ENCODE assay signal across 8 cellular contexts in the genomic region with DNA sequence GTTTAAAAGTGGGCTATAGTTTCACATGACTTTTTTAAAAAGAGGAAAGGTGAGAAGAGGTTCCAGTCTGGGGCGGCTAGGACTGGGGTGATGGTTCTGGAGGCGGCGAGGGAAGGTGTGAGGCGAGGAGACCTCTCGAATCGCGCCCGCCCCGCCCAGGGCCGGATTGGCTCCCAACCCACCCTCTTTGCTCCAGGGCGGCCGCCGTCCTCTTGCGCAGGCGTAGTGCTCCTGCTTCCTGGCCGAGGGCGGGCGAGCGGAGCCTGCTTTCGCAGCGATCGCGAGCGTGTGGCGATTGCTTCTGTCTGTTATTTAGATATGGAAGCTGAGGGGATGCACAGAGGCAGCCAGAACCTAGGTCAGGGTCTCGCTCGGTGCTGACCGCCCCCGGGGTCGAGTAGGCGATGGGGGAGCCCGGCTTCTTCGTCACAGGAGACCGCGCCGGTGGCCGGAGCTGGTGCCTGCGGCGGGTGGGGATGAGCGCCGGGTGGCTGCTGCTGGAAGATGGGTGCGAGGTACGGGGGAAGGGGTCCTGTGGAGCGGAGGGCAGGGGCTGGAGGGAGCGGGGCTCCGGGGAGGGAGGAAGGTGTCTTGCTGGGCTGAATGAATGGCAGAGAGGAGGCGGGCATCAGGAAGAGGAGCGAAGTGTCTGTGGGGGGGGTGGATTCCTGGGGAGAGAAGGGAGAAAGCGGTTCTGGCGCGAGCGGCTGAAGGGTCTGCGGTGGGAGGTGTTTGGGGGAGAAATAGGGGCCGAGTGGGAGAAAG. TPM values are rescaled to one million over a fixed set of nuclear protein-coding genes. Genes with fewer than 3 reads are reported as not detected.
DNase-seq lines count a peak whose midpoint lies in the region; ATAC-seq, FAIRE-seq and TF ChIP-seq lines count a peak whose summit lies in the region.

A gene with protein sequence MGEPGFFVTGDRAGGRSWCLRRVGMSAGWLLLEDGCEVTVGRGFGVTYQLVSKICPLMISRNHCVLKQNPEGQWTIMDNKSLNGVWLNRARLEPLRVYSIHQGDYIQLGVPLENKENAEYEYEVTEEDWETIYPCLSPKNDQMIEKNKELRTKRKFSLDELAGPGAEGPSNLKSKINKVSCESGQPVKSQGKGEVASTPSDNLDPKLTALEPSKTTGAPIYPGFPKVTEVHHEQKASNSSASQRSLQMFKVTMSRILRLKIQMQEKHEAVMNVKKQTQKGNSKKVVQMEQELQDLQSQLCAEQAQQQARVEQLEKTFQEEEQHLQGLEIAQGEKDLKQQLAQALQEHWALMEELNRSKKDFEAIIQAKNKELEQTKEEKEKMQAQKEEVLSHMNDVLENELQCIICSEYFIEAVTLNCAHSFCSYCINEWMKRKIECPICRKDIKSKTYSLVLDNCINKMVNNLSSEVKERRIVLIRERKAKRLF (plus strand): TSS at position 223 of the 765 bp plus-strand sequence. CDS start 182 bp downstream, at position 405.

- no peaks in the 10 kb centered on the region for H3K9me3 Mint-ChIP-seq in astrocyte (ENCODE audit: unreplicated experiment)

- peak within 1 kb of the TSS; percentile 94 for H3K4me3 Mint-ChIP-seq in astrocyte (ENCODE audit: unreplicated experiment)

- TF ChIP-seq POLR2A in GM15510 (IDR thresholded peaks at IDR 0.05; ENCODE audit: borderline replicate concordance, extremely low read depth, insufficient read length): peak; percentile 74

- H3K27me3 ChIP-seq in astrocyte (ENCODE audit: insufficient read depth, low read length): no peaks in the 10 kb centered on the region
- no peaks in the 10 kb centered on the region for H3K27me3 ChIP-seq in right cardiac atrium (ENCODE audit: control insufficient read depth, insufficient read depth)

- H3K27ac ChIP-seq in astrocyte (ENCODE audit: low read depth, low read length) (peak within 1 kb of the TSS; percentile 69), right cardiac atrium (ENCODE audit: low read length) (peak within 1 kb of the TSS; percentile 9)

- peak within 1 kb of the TSS; percentile 95 for H3K4me2 ChIP-seq in astrocyte (ENCODE audit: low read length)

- H3K79me2 ChIP-seq in astrocyte (ENCODE audit: insufficient read depth, low read length): peaks cover 46% of the 10 kb centered on the region

- peaks cover 10% of the 10 kb centered on the region for H3K4me1 Mint-ChIP-seq in astrocyte (ENCODE audit: low read depth, unreplicated experiment)

- intact Hi-C loops in T-helper 2 cell treated with Interferon-gamma antibody and Interleukin-4, amounts not matched to agents 100 ng/mL and 5 ng/mL, for 36 hours (cut with micrococcal nuclease): loop anchor here (1.0 to 2.0 kb wide), 2 partner anchors 79 to 465 kb away; a partner anchor contains a TSS
- intact Hi-C loops in right cardiac atrium (cut with DNase I): no loop called here

- H3K27ac Mint-ChIP-seq in astrocyte (ENCODE audit: unreplicated experiment): peak within 1 kb of the TSS; percentile 77

- no peaks in the 10 kb centered on the region for H3K36me3 Mint-ChIP-seq in astrocyte (ENCODE audit: low read depth, unreplicated experiment)

- ATAC-seq in HG02870 (IDR thresholded peaks at IDR 0.05; ENCODE audit: unreplicated experiment) (peak; percentile 83), right cardiac atrium (peak; percentile 98 to 99)

- H2AFZ ChIP-seq in astrocyte (ENCODE audit: low read depth, low read length): peak within 1 kb of the TSS; percentile 91

- H3K27me3 Mint-ChIP-seq in astrocyte (ENCODE audit: low read depth, unreplicated experiment): peaks cover 3% of the 10 kb centered on the region

- H3K4me1 ChIP-seq in astrocyte (ENCODE audit: insufficient read depth, low read length): peaks cover 6% of the 10 kb centered on the region
- H3K4me1 ChIP-seq in right cardiac atrium (ENCODE audit: control insufficient read depth, insufficient read depth, low read length): peaks cover 7% of the 10 kb centered on the region

- H3K4me3 ChIP-seq in astrocyte (ENCODE audit: insufficient read depth, low read depth, low read length): peak within 1 kb of the TSS; percentile 82
- peak within 1 kb of the TSS; percentile 93 for H3K4me3 ChIP-seq in right cardiac atrium (ENCODE audit: low read length)

- H4K20me1 ChIP-seq in astrocyte (ENCODE audit: insufficient read depth, low read length): peaks cover 37% of the 10 kb centered on the region

- DNase-seq in NCI-H1694 (lab: John Stamatoyannopoulos, UW) (peak; percentile 56), astrocyte (ENCODE audit: low read depth) (peak; percentile 72), right cardiac atrium (peak; percentile 94 to 98 (median 97)), pulmonary artery endothelial cell (ENCODE audit: low read depth, low spot score) (peak; percentile 44), urothelium cell line (ENCODE audit: low spot score) (peak; percentile 99)

- peak within 1 kb of the TSS; percentile 90 for H3K9ac ChIP-seq in astrocyte (ENCODE audit: low read length)

- H3K9me3 ChIP-seq in astrocyte (ENCODE audit: insufficient read depth, low read depth, low read length) (no peaks in the 10 kb centered on the region), right cardiac atrium (ENCODE audit: control insufficient read depth, low read length) (no peaks in the 10 kb centered on the region)

- FAIRE-seq in astrocyte (lab: Jason Lieb, UNC) (no peak), urothelium cell line (lab: Jason Lieb, UNC) (no peak)

- no peak for TF ChIP-seq CTCF in astrocyte (IDR thresholded peaks at IDR 0.05; ENCODE audit: insufficient read depth, low read depth, low read length)

- WGBS in right cardiac atrium: under 1% methylated on average over 54 of the region's 54 CpGs

- H3K36me3 ChIP-seq in astrocyte (ENCODE audit: insufficient read depth, low read length): no peaks in the 10 kb centered on the region

RNA-seq across cellular contexts. Expression of the gene that starts here (rescaled TPM):
- total RNA-seq in T-helper 2 cell treated with Interferon-gamma antibody and Interleukin-4, amounts not matched to agents 100 ng/mL and 5 ng/mL, for 36 hours: 22.8 and 26.8 TPM in 2 replicates
- 22.4 and 25.1 TPM in 2 replicates for total RNA-seq in astrocyte
- total RNA-seq in right cardiac atrium: 10 to 100 TPM; 18.0 to 22.9 (median 22.2) TPM
- 15.7 TPM for polyA plus RNA-seq in right cardiac atrium
- total RNA-seq in pulmonary artery endothelial cell: 28.0 and 43.7 TPM in 2 replicates

Comparison
In these comparisons a context has a peak if more than half of its experiments do, and no peak if none do; other contexts are left out.
1. Peak in every context shown above with its lines: DNase-seq, ATAC-seq, H3K4me3 ChIP-seq and H3K27ac ChIP-seq.
2. DNase-seq: peak in every context shown above with its lines; median percentile 99 in urothelium cell line; 97 in right cardiac atrium; 72 in astrocyte; 56 in NCI-H1694; 44 in pulmonary artery endothelial cell.